Comparison of ENCODE assay signal across 8 cellular contexts in the genomic region with DNA sequence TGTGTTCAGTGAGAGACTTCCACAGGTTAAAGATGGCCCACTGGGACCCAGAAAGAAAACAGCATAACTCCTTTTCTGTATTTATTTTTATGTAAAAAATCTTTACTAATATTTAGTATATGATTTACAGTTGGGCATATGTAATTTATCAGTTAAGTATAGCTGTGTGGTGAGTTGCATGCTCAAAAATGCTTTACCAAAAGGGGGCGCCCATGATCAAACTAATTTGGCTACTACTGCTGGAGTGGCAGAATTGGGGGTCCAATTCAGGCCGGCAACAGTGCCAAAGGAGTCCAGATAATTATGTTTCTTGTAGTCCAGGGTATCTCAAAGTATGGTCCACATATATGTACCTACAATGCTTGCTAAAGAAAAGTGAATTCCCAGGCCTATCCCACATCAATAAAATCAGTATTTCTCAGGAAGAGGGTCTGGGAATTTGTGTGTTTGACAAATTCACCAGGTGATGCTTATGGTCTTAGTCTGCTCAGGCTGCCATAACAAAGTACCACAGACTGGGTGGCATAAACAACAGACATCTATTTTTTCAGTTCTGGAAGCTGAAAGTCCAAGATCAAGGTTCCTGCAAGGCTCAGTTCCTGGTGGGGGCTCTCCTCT.
DNase-seq lines count a peak whose midpoint lies in the region; ATAC-seq and TF ChIP-seq lines count a peak whose summit lies in the region.

No MANE protein-coding gene starts in this region.

- H3K4me3 ChIP-seq in OCI-LY3 (ENCODE audit: low read length): no peak overlapping the region

- H3K9me3 ChIP-seq in OCI-LY3 (ENCODE audit: insufficient read depth, low read length): no peaks in the 10 kb centered on the region

- no peaks in the 10 kb centered on the region for H3K36me3 ChIP-seq in OCI-LY3 (replicated peaks; ENCODE audit: low read depth, low read length)

- no peaks in the 10 kb centered on the region for H3K36me3 Mint-ChIP-seq in activated T-helper 2 cell treated with anti-CD3 and anti-CD28 coated beads, Interferon-gamma antibody, Interleukin-2, Interleukin-4, amounts not matched to agents 10 μg/mL and 5 μg/mL and 100 μg/mL, durations not matched to agents 14 hours and 24 hours and 36 hours (ENCODE audit: low read depth)

- H3K27me3 ChIP-seq in OCI-LY3 (ENCODE audit: low read depth, low read length): no peaks in the 10 kb centered on the region

- H3K4me1 Mint-ChIP-seq in activated T-helper 2 cell treated with anti-CD3 and anti-CD28 coated beads, Interferon-gamma antibody, Interleukin-2, Interleukin-4, amounts not matched to agents 10 μg/mL and 5 μg/mL and 100 μg/mL, durations not matched to agents 14 hours and 24 hours and 36 hours (ENCODE audit: low read depth): no peaks in the 10 kb centered on the region

- no peaks in the 10 kb centered on the region for H4K20me1 ChIP-seq in OCI-LY3 (ENCODE audit: insufficient read depth, low read length)

- H3K9ac ChIP-seq in OCI-LY3 (ENCODE audit: low read length): no peak overlapping the region

- H2AFZ ChIP-seq in OCI-LY3 (ENCODE audit: low read depth, low read length): no peak overlapping the region

- no peak overlapping the region for H3K27ac Mint-ChIP-seq in activated T-helper 2 cell treated with anti-CD3 and anti-CD28 coated beads, Interferon-gamma antibody, Interleukin-2, Interleukin-4, amounts not matched to agents 10 μg/mL and 5 μg/mL and 100 μg/mL, durations not matched to agents 14 hours and 24 hours and 36 hours

- H3K79me2 ChIP-seq in OCI-LY3 (ENCODE audit: low read length): no peaks in the 10 kb centered on the region

- no peaks in the 10 kb centered on the region for H3K4me1 ChIP-seq in OCI-LY3 (ENCODE audit: low read length)

- H3K27me3 Mint-ChIP-seq in activated T-helper 2 cell treated with anti-CD3 and anti-CD28 coated beads, Interferon-gamma antibody, Interleukin-2, Interleukin-4, amounts not matched to agents 10 μg/mL and 5 μg/mL and 100 μg/mL, durations not matched to agents 14 hours and 24 hours and 36 hours (ENCODE audit: low read depth): peaks cover 8% of the 10 kb centered on the region

- intact Hi-C loops in activated T-helper 2 cell treated with anti-CD3 and anti-CD28 coated beads, Interferon-gamma antibody, Interleukin-2, Interleukin-4, amounts not matched to agents 10 μg/mL and 5 μg/mL and 100 μg/mL, durations not matched to agents 14 hours and 24 hours and 36 hours (cut with micrococcal nuclease): loop anchor here (10.0 kb wide), 1 partner anchor 743 kb away; no protein-coding TSS in a partner anchor
- intact Hi-C loops in left ventricle myocardium superior (cut with micrococcal nuclease): no loop called here

- H3K4me2 ChIP-seq in OCI-LY3 (ENCODE audit: low read length): no peak overlapping the region

- H3K4me3 Mint-ChIP-seq in activated T-helper 2 cell treated with anti-CD3 and anti-CD28 coated beads, Interferon-gamma antibody, Interleukin-2, Interleukin-4, amounts not matched to agents 10 μg/mL and 5 μg/mL and 100 μg/mL, durations not matched to agents 14 hours and 24 hours and 36 hours (ENCODE audit: low read depth): no peak overlapping the region

- no peak overlapping the region for H3K27ac ChIP-seq in OCI-LY3 (ENCODE audit: low read length)

- peaks cover 3% of the 10 kb centered on the region for H3K9me3 Mint-ChIP-seq in activated T-helper 2 cell treated with anti-CD3 and anti-CD28 coated beads, Interferon-gamma antibody, Interleukin-2, Interleukin-4, amounts not matched to agents 10 μg/mL and 5 μg/mL and 100 μg/mL, durations not matched to agents 14 hours and 24 hours and 36 hours

- ATAC-seq in left ventricle myocardium superior (peak; percentile 38), GM21390 (IDR thresholded peaks at IDR 0.05; ENCODE audit: unreplicated experiment) (no peak)

- DNase-seq in NOMO-1 (lab: John Stamatoyannopoulos, UW; ENCODE audit: unreplicated experiment in 2 of 2) (peak; percentile 4 to 11), NOMO-1 treated with dmso at 0.1 percent for 144 hours (lab: John Stamatoyannopoulos, UW; ENCODE audit: unreplicated experiment) (no peak), left ventricle myocardium superior (no peak), SKM-1 (lab: John Stamatoyannopoulos, UW; ENCODE audit: unreplicated experiment) (no peak)
- DNase-seq in activated T-helper 2 cell treated with anti-CD3 and anti-CD28 coated beads, Interferon-gamma antibody, Interleukin-2, Interleukin-4, amounts not matched to agents 10 μg/mL and 5 μg/mL and 100 μg/mL, durations not matched to agents 14 hours and 24 hours and 36 hours (ENCODE audit: low spot score): peak; percentile 20
- peak; percentile 58 for DNase-seq in stimulated activated CD4-positive, alpha-beta T cell treated with anti-CD3 and anti-CD28 coated beads, Interleukin-4, amount 100 ng/mL, for 24 hours

- peak; percentile 75 for TF ChIP-seq CTCF in OCI-LY3 (IDR thresholded peaks at IDR 0.05; ENCODE audit: low read depth, low read length)

Comparison
In these comparisons a context has a peak if more than half of its experiments do, and no peak if none do; other contexts are left out.
1. DNase-seq: peak in NOMO-1 (2 of 2), activated T-helper 2 cell treated with anti-CD3 and anti-CD28 coated beads, Interferon-gamma antibody, Interleukin-2, Interleukin-4, amounts not matched to agents 10 μg/mL and 5 μg/mL and 100 μg/mL, durations not matched to agents 14 hours and 24 hours and 36 hours (single experiment) and stimulated activated CD4-positive, alpha-beta T cell treated with anti-CD3 and anti-CD28 coated beads, Interleukin-4, amount 100 ng/mL, for 24 hours (single experiment); none in NOMO-1 treated with dmso at 0.1 percent for 144 hours (single experiment), left ventricle myocardium superior (single experiment) and SKM-1 (single experiment).